ENCODE assay signal across 9 cellular contexts in the genomic region with DNA sequence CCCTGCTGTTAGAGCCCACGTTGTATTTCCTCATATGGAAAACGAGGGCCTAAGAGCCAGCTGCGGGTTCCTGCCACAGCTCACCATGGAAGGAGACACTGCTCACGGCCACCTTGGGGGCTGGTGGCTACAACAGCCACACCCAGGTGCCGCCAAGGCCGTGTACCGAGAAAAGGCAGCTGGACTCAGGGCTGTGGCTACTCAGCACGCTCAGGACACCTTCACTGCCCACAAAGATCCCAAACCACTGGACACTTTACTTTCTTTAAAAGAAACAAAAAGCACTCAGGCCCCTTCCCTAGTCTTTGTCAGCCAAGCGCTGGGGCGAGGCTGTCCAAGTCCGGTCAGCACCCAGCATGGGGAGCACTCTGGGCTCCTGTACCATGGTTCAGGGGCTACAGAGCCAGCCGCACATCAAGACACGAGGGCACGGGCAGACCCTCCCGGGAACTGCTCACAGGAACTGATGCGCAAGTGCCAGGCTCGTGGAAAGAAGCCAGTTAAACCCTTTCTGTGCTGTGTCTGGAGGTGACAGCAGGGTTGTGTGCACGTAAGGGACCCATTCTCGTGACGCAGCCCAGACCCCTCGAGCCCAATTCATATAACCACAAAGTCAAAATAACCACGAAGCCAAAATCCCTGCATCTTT. TPM values are rescaled to one million over a fixed set of nuclear protein-coding genes. Genes with fewer than 3 reads are reported as not detected.
DNase-seq lines count a peak whose midpoint lies in the region; ATAC-seq, FAIRE-seq and TF ChIP-seq lines count a peak whose summit lies in the region.
"Had no signal": no experiment of that assay in that cellular context is flagged by ENCODE, and none has a peak within 500 bp of the region (broad histone marks: within the 10 kb centered on the region; RNA-seq: fewer than 3 reads in every experiment).

No MANE protein-coding gene starts in this region.

- whole genome bisulfite sequencing in trophoblast cell (ENCODE audit: extremely low coverage, insufficient coverage, insufficient read length), result no CpG with 5 or more reads among the region's 22 CpGs

- H3K23ac ChIP-seq in trophoblast cell (ENCODE audit: low read length), result no peak overlapping the region

- H2AFZ ChIP-seq in ACC112 (ENCODE audit: low read length, unreplicated experiment) (no peak overlapping the region), OCI-LY7 (ENCODE audit: low read length) (no peak overlapping the region), endothelial cell of umbilical vein (ENCODE audit: low read depth, low read length) (no peak overlapping the region), trophoblast cell (ENCODE audit: insufficient read depth, low read length, poor library complexity) (no peak overlapping the region)

- no peak overlapping the region for H4K8ac ChIP-seq in trophoblast cell (ENCODE audit: low read depth, low read length)

- H3K36me3 ChIP-seq in ACC112 (ENCODE audit: insufficient read depth, low read length), result peaks cover 73% of the 10 kb centered on the region
- peaks cover 97% of the 10 kb centered on the region for H3K36me3 ChIP-seq in OCI-LY7 (ENCODE audit: insufficient read depth, low read length)
- H3K36me3 ChIP-seq in endothelial cell of umbilical vein (ENCODE audit: control insufficient read depth in 2 of 2, extremely low read depth in 1 of 2, insufficient read depth in 2 of 2, low read length in 2 of 2), result peaks cover 29 to 76% of the 10 kb centered on the region in 2 experiments
- H3K36me3 ChIP-seq in trophoblast cell (ENCODE audit: control insufficient read depth in 1 of 2, insufficient read depth in 2 of 2, low read length in 2 of 2), result peaks cover 97 to 98% of the 10 kb centered on the region in 2 experiments

- no peak overlapping the region for H2BK5ac ChIP-seq in trophoblast cell (ENCODE audit: low read depth, low read length, poor library complexity)

- H3K4me1 ChIP-seq in ACC112 (ENCODE audit: control insufficient read depth, insufficient read depth, low read length, unreplicated experiment) (peaks cover 32% of the 10 kb centered on the region), OCI-LY7 (ENCODE audit: insufficient read depth, low read length, poor library complexity, severe bottlenecking) (no peaks in the 10 kb centered on the region), endothelial cell of umbilical vein (ENCODE audit: control insufficient read depth, extremely low read depth, insufficient read depth, low read length) (peaks cover 17% of the 10 kb centered on the region), trophoblast cell (ENCODE audit: control insufficient read depth in 1 of 2, insufficient read depth in 2 of 2, low read length in 2 of 2) (peaks cover 0 to under 1% of the 10 kb centered on the region in 2 experiments)

- H3K9me3 ChIP-seq in OCI-LY7 (ENCODE audit: low read length) (no peaks in the 10 kb centered on the region), endothelial cell of umbilical vein (replicated peaks; ENCODE audit: control insufficient read depth, insufficient read depth, low read length) (no peaks in the 10 kb centered on the region), trophoblast cell (ENCODE audit: insufficient read depth, low read depth, low read length) (peaks cover under 1% of the 10 kb centered on the region)

- POLR2A ChIA-PET in OCI-LY7 (lab: Charles Lee), result no interaction called here
- POLR2A ChIA-PET in endothelial cell of umbilical vein (lab: Charles Lee), result no interaction called here

- H4K12ac ChIP-seq in trophoblast cell (ENCODE audit: low read depth, low read length), result no peak overlapping the region

- no peak overlapping the region for H2AK5ac ChIP-seq in trophoblast cell (ENCODE audit: low read length)

- TSS peak; percentile 30 for BruUV-seq in OCI-LY7 (replicated peaks; lab: Mats Ljungman, UMichigan)
- no TSS peak for BruUV-seq in endothelial cell of umbilical vein (replicated peaks; lab: Mats Ljungman, UMichigan)

- H3K18ac ChIP-seq in trophoblast cell (ENCODE audit: low read length), result peak overlapping the region; percentile 27

- no peak overlapping the region for H3K4ac ChIP-seq in trophoblast cell (ENCODE audit: low read depth, low read length)

- CTCF ChIA-PET in OCI-LY7 (lab: Charles Lee; ENCODE audit: unreplicated experiment) (no interaction called here), endothelial cell of umbilical vein (lab: Charles Lee) (interaction anchor here (0.6 to 1.5 kb wide), 7 partner anchors 11 to 217 kb away, joined by 3 to 6 read pairs (median 4); a partner anchor contains a TSS)

- TF ChIP-seq POLR2A in endothelial cell of umbilical vein (IDR thresholded peaks at IDR 0.05; ENCODE audit: low read depth, low read length), result no peak

- ATAC-seq in HG03097 (IDR thresholded peaks at IDR 0.05; ENCODE audit: low FRiP score, unreplicated experiment) (no peak), HG02759 (IDR thresholded peaks at IDR 0.05; ENCODE audit: unreplicated experiment) (no peak)

- DNase-seq in OCI-LY7 (ENCODE audit: low spot score) (no peak), endothelial cell of umbilical vein (ENCODE audit: low read depth, low spot score) (peak; percentile 24), trophoblast cell (peak in 1 of 2 donors; percentile 17)
- DNase-seq in activated CD8-positive, alpha-beta memory T cell treated with anti-CD3 and anti-CD28 coated beads for 24 hours, result no peak
- DNase-seq in stimulated activated CD4-positive, alpha-beta T cell treated with anti-CD3 and anti-CD28 coated beads, Interleukin-4, amount 100 ng/mL, for 1 hour, result no peak
- DNase-seq: DMS153 had no signal

- H3K27me3 ChIP-seq in ACC112 (ENCODE audit: insufficient read depth, low read length), result no peaks in the 10 kb centered on the region
- H3K27me3 ChIP-seq in endothelial cell of umbilical vein (ENCODE audit: control insufficient read depth in 2 of 2, insufficient read depth in 2 of 2, low read length in 2 of 2), result no peaks in the 10 kb centered on the region
- no peaks in the 10 kb centered on the region for H3K27me3 ChIP-seq in trophoblast cell (ENCODE audit: insufficient read depth, low read length)

- FAIRE-seq in endothelial cell of umbilical vein (lab: Jason Lieb, UNC), result peak; percentile 67

- H2BK12ac ChIP-seq in trophoblast cell (ENCODE audit: low read length), result no peak overlapping the region

- no peak overlapping the region for H2BK120ac ChIP-seq in trophoblast cell (ENCODE audit: insufficient read depth, low read length, poor library complexity)

- H4K20me1 ChIP-seq in OCI-LY7 (ENCODE audit: insufficient read depth, low read length) (no peaks in the 10 kb centered on the region), endothelial cell of umbilical vein (replicated peaks; ENCODE audit: control insufficient read depth, extremely low read depth, insufficient read depth, low read length) (peaks cover 2% of the 10 kb centered on the region)

- H3K27ac ChIP-seq in ACC112 (ENCODE audit: low read depth, low read length) (peak overlapping the region; percentile 72), OCI-LY7 (ENCODE audit: low read depth, low read length, poor library complexity, severe bottlenecking) (no peak overlapping the region), endothelial cell of umbilical vein (ENCODE audit: insufficient read depth, low read depth, low read length) (peak overlapping the region; percentile 67), trophoblast cell (ENCODE audit: low read depth, low read length) (no peak overlapping the region)

- dilution Hi-C loops in endothelial cell of umbilical vein (cut with MboI; ENCODE audit: extremely low pct_ligation_motif_present, low sequenced_read_pairs), result no loop called here

- intact Hi-C loops in OCI-LY7 (cut with micrococcal nuclease; ENCODE audit: unreplicated experiment), result no loop called here
- intact Hi-C loops in endothelial cell of umbilical vein (cut with micrococcal nuclease), result loop anchor here (10.0 kb wide), 1 partner anchor 168 kb away; a partner anchor contains a TSS

- H3K9ac ChIP-seq in endothelial cell of umbilical vein (replicated peaks; ENCODE audit: extremely low read depth, insufficient read depth, low read length), result no peak overlapping the region
- no peak overlapping the region for H3K9ac ChIP-seq in trophoblast cell (ENCODE audit: low read length)

- no peak overlapping the region for H3K14ac ChIP-seq in trophoblast cell (ENCODE audit: low read length)

- H3K4me2 ChIP-seq in OCI-LY7 (ENCODE audit: low read length), result no peak overlapping the region
- no peak overlapping the region for H3K4me2 ChIP-seq in endothelial cell of umbilical vein (ENCODE audit: insufficient read depth, low read length)
- no peak overlapping the region for H3K4me2 ChIP-seq in trophoblast cell (ENCODE audit: low read length)

- H3K9me1 ChIP-seq in endothelial cell of umbilical vein (replicated peaks; ENCODE audit: control insufficient read depth, extremely low read depth, insufficient read depth, low read length), result no peaks in the 10 kb centered on the region

- TF ChIP-seq CTCF in OCI-LY7 (conservative IDR thresholded peaks at IDR 0.05; ENCODE audit: low read length) (no peak), endothelial cell of umbilical vein (IDR thresholded peaks at IDR 0.05; ENCODE audit: extremely low read depth in 1 of 2, insufficient read depth in 1 of 2, low read depth in 1 of 2, low read length in 2 of 2) (no peak)

- no peaks in the 10 kb centered on the region for H3K9me2 ChIP-seq in OCI-LY7 (ENCODE audit: insufficient read depth, low read length)

- H3K4me3 ChIP-seq in ACC112 (ENCODE audit: low read depth, low read length) (no peak overlapping the region), OCI-LY7 (ENCODE audit: low read depth, low read length, poor library complexity, severe bottlenecking) (no peak overlapping the region), endothelial cell of umbilical vein (replicated peaks in 1 of 3; ENCODE audit: insufficient read depth in 1 of 3, low read depth in 1 of 3, low read length in 3 of 3) (no peak overlapping the region), trophoblast cell (ENCODE audit: low read depth, low read length) (no peak overlapping the region)

- H3K79me1 ChIP-seq in trophoblast cell (ENCODE audit: low read length), result no peaks in the 10 kb centered on the region

- H3K79me2 ChIP-seq in ACC112 (ENCODE audit: control insufficient read depth, insufficient read depth, low read length, unreplicated experiment) (peaks cover 10% of the 10 kb centered on the region), OCI-LY7 (ENCODE audit: insufficient read depth, low read depth, low read length) (no peaks in the 10 kb centered on the region), endothelial cell of umbilical vein (ENCODE audit: control insufficient read depth, insufficient read depth, low read length) (peaks cover 48% of the 10 kb centered on the region), trophoblast cell (ENCODE audit: control insufficient read depth, insufficient read depth, low read length, poor library complexity) (no peaks in the 10 kb centered on the region)

- no peak overlapping the region for H4K91ac ChIP-seq in trophoblast cell (ENCODE audit: low read depth, low read length)

RNA-seq across cellular contexts. Expression of a gene that starts 18.5 kb away (rescaled TPM):
- total RNA-seq in OCI-LY7 (2014; rRNA removed; shearing (Covaris generic)), result 10.1 and 21.6 TPM in 2 replicates
- total RNA-seq in OCI-LY7 (2022), result 28.3 and 55.0 TPM in 2 replicates
- 171 and 229 TPM in 2 replicates for total RNA-seq in endothelial cell of umbilical vein
- 95.9 and 140 TPM in 2 replicates for polyA plus RNA-seq in endothelial cell of umbilical vein
- polyA plus RNA-seq in endothelial cell of umbilical vein (2011; cell fraction: cytosol; rRNA removed), result 52.1 and 69.8 TPM in 2 replicates
- polyA plus RNA-seq in endothelial cell of umbilical vein (2011; cell fraction: nucleus; rRNA removed), result 40.9 and 41.0 TPM in 2 replicates
- 119 and 153 TPM in 2 replicates for polyA plus RNA-seq in endothelial cell of umbilical vein (2012)
- 98.9 and 118 TPM in 2 replicates for polyA minus RNA-seq in endothelial cell of umbilical vein
- 158 TPM for polyA minus RNA-seq in endothelial cell of umbilical vein (2011; cell fraction: cytosol; rRNA and poly(A)+ RNA removed)
- polyA minus RNA-seq in endothelial cell of umbilical vein (2011; cell fraction: nucleus; rRNA and poly(A)+ RNA removed), result 31.0 and 31.5 TPM in 2 replicates
- 106 and 112 TPM in 2 replicates for polyA plus RNA-seq in trophoblast cell (2013)

RNA-seq across cellular contexts. Expression of a gene that starts 26.2 kb away (rescaled TPM):
- 39.7 and 53.0 TPM in 2 replicates for total RNA-seq in OCI-LY7 (2014; rRNA removed; shearing (Covaris generic))
- total RNA-seq in OCI-LY7 (2022) (170 and 181 TPM in 2 replicates), endothelial cell of umbilical vein (143 and 155 TPM in 2 replicates)
- polyA plus RNA-seq in endothelial cell of umbilical vein, result 123 and 127 TPM in 2 replicates
- polyA plus RNA-seq in endothelial cell of umbilical vein (2011; cell fraction: cytosol; rRNA removed), result 137 and 147 TPM in 2 replicates
- polyA plus RNA-seq in endothelial cell of umbilical vein (2011; cell fraction: nucleus; rRNA removed), result 510 and 541 TPM in 2 replicates
- 147 and 161 TPM in 2 replicates for polyA plus RNA-seq in endothelial cell of umbilical vein (2012)
- polyA minus RNA-seq in endothelial cell of umbilical vein, result 108 and 121 TPM in 2 replicates
- polyA minus RNA-seq in endothelial cell of umbilical vein (2011; cell fraction: cytosol; rRNA and poly(A)+ RNA removed), result 34.4 TPM
- polyA minus RNA-seq in endothelial cell of umbilical vein (2011; cell fraction: nucleus; rRNA and poly(A)+ RNA removed), result 96.1 and 97.5 TPM in 2 replicates
- 106 and 112 TPM in 2 replicates for polyA plus RNA-seq in trophoblast cell (2013)

RNA-seq across cellular contexts. Expression of a gene that starts 34.7 kb away (rescaled TPM):
- 30.7 and 34.5 TPM in 2 replicates for total RNA-seq in OCI-LY7 (2014; rRNA removed; shearing (Covaris generic))
- total RNA-seq in OCI-LY7 (2022) (56.1 and 58.7 TPM in 2 replicates), endothelial cell of umbilical vein (31.6 and 40.9 TPM in 2 replicates)
- polyA plus RNA-seq in endothelial cell of umbilical vein, result 18.6 and 19.7 TPM in 2 replicates
- polyA plus RNA-seq in endothelial cell of umbilical vein (2011; cell fraction: cytosol; rRNA removed), result 3.9 and 6.4 TPM in 2 replicates
- polyA plus RNA-seq in endothelial cell of umbilical vein (2011; cell fraction: nucleus; rRNA removed), result 167 and 183 TPM in 2 replicates
- 9.3 and 11.4 TPM in 2 replicates for polyA plus RNA-seq in endothelial cell of umbilical vein (2012)
- polyA minus RNA-seq in endothelial cell of umbilical vein, result 15.8 and 16.5 TPM in 2 replicates
- polyA minus RNA-seq in endothelial cell of umbilical vein (2011; cell fraction: cytosol; rRNA and poly(A)+ RNA removed), result 16.3 TPM
- polyA minus RNA-seq in endothelial cell of umbilical vein (2011; cell fraction: nucleus; rRNA and poly(A)+ RNA removed), result 31.4 and 37.9 TPM in 2 replicates
- polyA plus RNA-seq in trophoblast cell (2013), result 16.0 and 17.2 TPM in 2 replicates

Comparison
In these comparisons a context has a peak if more than half of its experiments do, and no peak if none do; other contexts are left out.
1. H3K27ac ChIP-seq: peak in ACC112 (single experiment) and endothelial cell of umbilical vein (single experiment); none in OCI-LY7 (single experiment) and trophoblast cell (single experiment).